8 cellular contexts compared by ENCODE assay signal in the genomic region with DNA sequence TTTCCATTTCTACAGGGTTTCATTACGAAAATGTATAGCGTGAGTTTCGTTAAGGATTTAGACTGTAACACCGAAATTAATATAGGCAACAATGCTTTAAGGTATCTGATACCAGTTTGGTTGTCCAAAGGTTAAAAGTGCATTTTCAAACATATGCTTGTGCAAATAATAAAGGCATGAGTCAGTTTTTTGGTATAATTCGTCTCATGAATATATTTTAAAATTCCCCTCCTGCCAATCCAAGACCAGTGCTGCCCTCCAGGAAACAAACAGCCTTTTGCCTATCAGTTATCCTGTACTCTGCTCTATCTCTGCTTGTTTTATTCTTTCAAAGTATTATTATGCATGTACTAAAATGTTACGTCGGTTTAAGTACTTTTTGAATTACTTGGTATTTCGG. TPM values are rescaled to one million over a fixed set of nuclear protein-coding genes. Genes with fewer than 3 reads are reported as not detected.
A peak's percentile ranks its signal among the peaks of the same experiment; 100 is the strongest.
DNase-seq lines count a peak whose midpoint lies in the region; ATAC-seq and TF ChIP-seq lines count a peak whose summit lies in the region.

No MANE protein-coding gene starts in this region.

- H3K4me3 ChIP-seq in BLaER1 treated with 17β-estradiol and CSF1 and Interleukin-3, amounts not matched to agents 10 nM and 100 nM, result peak overlapping the region; percentile 90 to 99 (median 95)
- peak overlapping the region; percentile 65 for H3K4me3 ChIP-seq in LNCaP clone FGC (ENCODE audit: low read depth, low read length)
- H3K4me3 ChIP-seq in colonic mucosa, result peak overlapping the region; percentile 94

- intact Hi-C loops in colonic mucosa (cut with DNase I), result no loop called here

- H3K27ac Mint-ChIP-seq in naive thymus-derived CD8-positive, alpha-beta T cell, result peak overlapping the region; percentile 84 to 93 (median 91)

- no peaks in the 10 kb centered on the region for H3K27me3 Mint-ChIP-seq in naive thymus-derived CD8-positive, alpha-beta T cell

- POLR2A ChIA-PET in naive thymus-derived CD8-positive, alpha-beta T cell (lab: Charles Lee), result interaction anchor here (0.7 kb wide), 1 partner anchor 114 kb away, joined by 3 read pairs; a partner anchor contains a TSS

- TF ChIP-seq CTCF in LNCaP clone FGC (IDR thresholded peaks at IDR 0.05; ENCODE audit: control insufficient read depth, extremely low read depth, insufficient read depth) (no peak), colonic mucosa (IDR thresholded peaks at IDR 0.05) (no peak)

- H3K4me3 Mint-ChIP-seq in naive thymus-derived CD8-positive, alpha-beta T cell, result peak overlapping the region; percentile 86 to 96 (median 92)

- H3K27ac ChIP-seq in BLaER1 treated with 17β-estradiol and CSF1 and Interleukin-3, amounts not matched to agents 10 nM and 100 nM, result peak overlapping the region in 10 of 11 experiments; percentile 90 to 97 (median 94); a peak in 17 of 22 replicates
- peak overlapping the region; percentile 95 for H3K27ac ChIP-seq in colonic mucosa

- H3K27me3 ChIP-seq in BLaER1 treated with 17β-estradiol and CSF1 and Interleukin-3, amounts not matched to agents 10 nM and 100 nM, result no peaks in the 10 kb centered on the region
- no peaks in the 10 kb centered on the region for H3K27me3 ChIP-seq in colonic mucosa

- H4K20me1 ChIP-seq in BLaER1 treated with 17β-estradiol and CSF1 and Interleukin-3, amounts not matched to agents 10 nM and 100 nM, result peaks cover 57 to 64% (median 63%) of the 10 kb centered on the region in 11 experiments

- H3K36me3 ChIP-seq in BLaER1 treated with 17β-estradiol and CSF1 and Interleukin-3, amounts not matched to agents 10 nM and 100 nM, result peaks cover 9 to 30% (median 27%) of the 10 kb centered on the region in 11 experiments; a peak in 21 of 22 replicates
- no peaks in the 10 kb centered on the region for H3K36me3 ChIP-seq in colonic mucosa

- peaks cover 31 to 75% (median 67%) of the 10 kb centered on the region in 4 donors for H3K4me1 Mint-ChIP-seq in naive thymus-derived CD8-positive, alpha-beta T cell

- peaks cover 0 to 2% (median 0%) of the 10 kb centered on the region in 9 donors for H3K9me3 Mint-ChIP-seq in naive thymus-derived CD8-positive, alpha-beta T cell

- peaks cover 0 to 16% (median 0%) of the 10 kb centered on the region in 3 donors for H3K36me3 Mint-ChIP-seq in naive thymus-derived CD8-positive, alpha-beta T cell

- no peak for DNase-seq in LNCaP clone FGC (ENCODE audit: low read depth)
- DNase-seq in colonic mucosa, result no peak
- DNase-seq in naive thymus-derived CD8-positive, alpha-beta T cell, result no peak
- DNase-seq in NCI-H1105 treated with DMSO at 0.1 percent for 48 hours (lab: John Stamatoyannopoulos, UW), result no peak
- DNase-seq in retina, result no peak
- DNase-seq in GM19238 (ENCODE audit: insufficient read length, low spot score), result no peak
- DNase-seq in C1 segment of cervical spinal cord (lab: John Stamatoyannopoulos, UW), result no peak

- H3K4me2 ChIP-seq in BLaER1 treated with 17β-estradiol and CSF1 and Interleukin-3, amounts not matched to agents 10 nM and 100 nM, result peak overlapping the region; percentile 82 to 97 (median 93)

- peaks cover 0 to 6% (median 0%) of the 10 kb centered on the region in 11 experiments; a peak in 1 of 22 replicates for H3K9me3 ChIP-seq in BLaER1 treated with 17β-estradiol and CSF1 and Interleukin-3, amounts not matched to agents 10 nM and 100 nM (replicated peaks in 1 of 11)
- no peaks in the 10 kb centered on the region for H3K9me3 ChIP-seq in colonic mucosa

- peak overlapping the region; percentile 89 to 96 (median 94) for H3K9ac ChIP-seq in BLaER1 treated with 17β-estradiol and CSF1 and Interleukin-3, amounts not matched to agents 10 nM and 100 nM
- H3K9ac ChIP-seq in colonic mucosa (ENCODE audit: low read depth in 2 of 2, low read length in 2 of 2), result peak overlapping the region in 1 of 2 donors; percentile 89

- H3K4me1 ChIP-seq in BLaER1 treated with 17β-estradiol and CSF1 and Interleukin-3, amounts not matched to agents 10 nM and 100 nM, result peaks cover 48 to 71% (median 56%) of the 10 kb centered on the region in 10 experiments
- H3K4me1 ChIP-seq in colonic mucosa, result peaks cover 8% of the 10 kb centered on the region

- ATAC-seq in naive thymus-derived CD8-positive, alpha-beta T cell, result no peak

RNA-seq across cellular contexts. Expression of a gene that starts 2.0 kb away (rescaled TPM):
- 10 to 100 TPM; 58.6 to 73.1 TPM for total RNA-seq in colonic mucosa
- 10 to 100 TPM; 50.2 to 51.2 TPM for total RNA-seq in naive thymus-derived CD8-positive, alpha-beta T cell
- polyA plus RNA-seq in naive thymus-derived CD8-positive, alpha-beta T cell, result 10 to 100 TPM; 18.9 to 26.6 (median 19.3) TPM
